8 cellular contexts compared by ENCODE assay signal in the genomic region with DNA sequence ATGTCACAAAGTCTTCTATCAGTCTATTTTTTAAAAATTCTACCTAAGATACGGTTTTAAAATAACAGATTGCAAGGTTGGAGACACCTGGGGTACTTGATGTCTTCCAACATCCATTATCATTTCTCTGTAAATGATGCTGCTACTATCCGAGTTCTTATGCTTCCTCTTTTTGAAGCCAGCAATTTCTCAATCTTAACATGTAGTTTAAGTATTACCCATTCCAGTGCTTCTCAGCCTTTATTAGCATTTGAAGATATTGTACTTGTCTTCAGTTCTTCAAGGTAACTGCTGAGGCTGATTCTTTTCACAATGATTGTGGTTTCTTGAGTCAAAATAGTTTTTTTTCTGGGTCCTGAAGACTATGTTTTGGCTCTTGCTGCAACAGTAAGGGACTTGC.
DNase-seq lines count a peak whose midpoint lies in the region; ATAC-seq, FAIRE-seq and TF ChIP-seq lines count a peak whose summit lies in the region.

No MANE protein-coding gene starts in this region.

- H3K9me3 ChIP-seq in A549: no peaks in the 10 kb centered on the region
- no peaks in the 10 kb centered on the region for H3K9me3 ChIP-seq in gastroesophageal sphincter

- H3K36me3 ChIP-seq in gastroesophageal sphincter: no peaks in the 10 kb centered on the region

- WGBS in A549 (ENCODE audit: missing lambda C conversion rate): 19% methylated on average over 2 of the region's 2 CpGs
- 15 to 53% methylated on average over 2 of the region's 2 CpGs for WGBS in gastroesophageal sphincter (ENCODE audit: low coverage in 1 of 2), 2 donors

- H3K4me3 ChIP-seq in A549 (peak overlapping the region; percentile 42; the same call in 2 of the 3 replicates), gastroesophageal sphincter (peak overlapping the region; percentile 51 to 57)

- POLR2A ChIA-PET in A549 (lab: Yijun Ruan, JAX): interaction anchor here (1.1 to 2.1 kb wide), 7 partner anchors 41 to 213 kb away, joined by 4 to 18 read pairs (median 9); partner anchors contain the start of genes ANXA2R and ZNF131

- no peak for FAIRE-seq in A549 (lab: Jason Lieb, UNC)

- TF ChIP-seq RAD21 in A549 (conservative IDR thresholded peaks at IDR 0.05 in 1 of 2, IDR thresholded peaks at IDR 0.05 in 1 of 2): no peak

- TF ChIP-seq POLR2A in A549 (IDR thresholded peaks at IDR 0.05; ENCODE audit: low read length): no peak
- no peak for TF ChIP-seq POLR2A in gastroesophageal sphincter (IDR thresholded peaks at IDR 0.05)

- H3K4me2 ChIP-seq in A549: peak overlapping the region; percentile 81

- peaks cover 4% of the 10 kb centered on the region; the same call in 1 of the 3 replicates for H3K4me1 ChIP-seq in A549
- H3K4me1 ChIP-seq in gastroesophageal sphincter: peaks cover 0 to 11% (median 4%) of the 10 kb centered on the region in 3 donors

- ATAC-seq in A549 (no peak), GM21447 (IDR thresholded peaks at IDR 0.05; ENCODE audit: unreplicated experiment) (peak; percentile 3), gastroesophageal sphincter (no peak)

- TF ChIP-seq CTCF in A549 (IDR thresholded peaks at IDR 0.05): no peak
- no peak for TF ChIP-seq CTCF in gastroesophageal sphincter (IDR thresholded peaks at IDR 0.05)

- no peak for TF ChIP-seq EP300 in A549 (IDR thresholded peaks at IDR 0.05)
- TF ChIP-seq EP300 in gastroesophageal sphincter (IDR thresholded peaks at IDR 0.05): no peak

- H3K27me3 ChIP-seq in gastroesophageal sphincter: peaks cover 10% of the 10 kb centered on the region

- no peak for DNase-seq in A549 (ENCODE audit: low read depth in 1 of 2, low spot score in 1 of 2)
- DNase-seq in OCI-M1 (lab: John Stamatoyannopoulos, UW): peak; percentile 53
- no peak for DNase-seq in stimulated activated CD4-positive, alpha-beta T cell treated with anti-CD3 and anti-CD28 coated beads, Interleukin-4, amount 100 ng/mL, for 24 hours
- DNase-seq in NCI-H69 (lab: John Stamatoyannopoulos, UW): no peak
- no peak for DNase-seq in H4 (ENCODE audit: low spot score)
- no peak for DNase-seq in RPMI8226

- CTCF ChIA-PET in A549 (lab: Yijun Ruan, JAX): interaction anchor here (0.6 to 7.6 kb wide), 17 partner anchors 13 to 1312 kb away, joined by 3 to 82 read pairs (median 8); partner anchors contain the start of gene ANXA2R

- no peak overlapping the region; a peak in 1 of 6 replicates for H3K27ac ChIP-seq in A549
- H3K27ac ChIP-seq in gastroesophageal sphincter: no peak overlapping the region

TF ChIP-seq in A549, 52 proteins besides CTCF, POLR2A, EP300 and RAD21:
- TF ChIP-seq E2F6 (IDR thresholded peaks at IDR 0.05; ENCODE audit: borderline replicate concordance, low read depth) (no peak), CBX2 (IDR thresholded peaks at IDR 0.05; ENCODE audit: borderline replicate concordance, low read depth) (no peak), ZNF302 (CRISPR knock-in tag; IDR thresholded peaks at IDR 0.05) (no peak)
